ENCODE assay signal across 11 cellular contexts in genomic region chr17:35748323-35748960, GRCh38. TPM values are rescaled to one million over a fixed set of nuclear protein-coding genes. Genes with fewer than 3 reads are reported as not detected.
A peak's percentile ranks its signal among the peaks of the same experiment; 100 is the strongest.
DNase-seq lines count a peak whose midpoint lies in the region; ATAC-seq, FAIRE-seq and TF ChIP-seq lines count a peak whose summit lies in the region.
"Had no signal": no experiment of that assay in that cellular context is flagged by ENCODE, and none has a peak within 500 bp of the region (broad histone marks: within the 10 kb centered on the region; RNA-seq: fewer than 3 reads in every experiment).

No MANE protein-coding gene starts in this region.

- H3K4me1 Mint-ChIP-seq in GM23338: peaks cover 31% of the 10 kb centered on the region

- no peak overlapping the region for H3K4me3 ChIP-seq in GM23338
- H3K4me3 ChIP-seq in bronchial epithelial cell (ENCODE audit: low read depth, low read length): no peak overlapping the region
- H3K4me3 ChIP-seq in WERI-Rb-1 (ENCODE audit: low read depth, low read length): no peak overlapping the region

- H3K79me2 ChIP-seq in GM23338 (replicated peaks; ENCODE audit: insufficient read depth): no peaks in the 10 kb centered on the region

- 0 out of 2 replicates have a peak overlapping the region, but pooled peaks have one; percentile 28 for H2AFZ ChIP-seq in GM23338

- 0 out of 2 replicates have a peak, but pooled peaks cover 2% of the 10 kb centered on the region for H3F3A ChIP-seq in GM23338 (replicated peaks; ENCODE audit: low read depth)

- DNase-seq in GM23338 (ENCODE audit: low spot score) (no peak), M059J (ENCODE audit: low read depth) (peak; percentile 67), bronchial epithelial cell (ENCODE audit: low read depth) (peak; percentile 64), mucosa of gallbladder (ENCODE audit: low spot score) (peak; percentile 44), WERI-Rb-1 (no peak), NCI-H146 treated with DMSO at 0.1 percent for 48 hours (lab: John Stamatoyannopoulos, UW; ENCODE audit: unreplicated experiment) (no peak), NCI-H510A treated with DMSO at 0.1 percent for 48 hours (lab: John Stamatoyannopoulos, UW) (no peak)
- DNase-seq: activated T-cell treated with anti-CD3 and anti-CD28 coated beads, Interleukin-2, amount 50 U/mL, for 4 hours; naive B cell; NCI-H187 treated with DMSO at 0.1 percent for 48 hours had no signal

- no peak for ATAC-seq in GM23338

- no peak overlapping the region for H3K27ac ChIP-seq in GM23338 (ENCODE audit: low read depth)
- H3K27ac ChIP-seq in WERI-Rb-1: no peak overlapping the region

- no peaks in the 10 kb centered on the region for H3K36me3 ChIP-seq in GM23338 (ENCODE audit: insufficient read depth)
- no peaks in the 10 kb centered on the region for H3K36me3 ChIP-seq in bronchial epithelial cell (ENCODE audit: control insufficient read depth, insufficient read depth, low read length)
- H3K36me3 ChIP-seq in WERI-Rb-1: no peaks in the 10 kb centered on the region

- no peak overlapping the region for H3K4me2 ChIP-seq in GM23338

- no peak for FAIRE-seq in bronchial epithelial cell (lab: Jason Lieb, UNC)

- H4K20me1 ChIP-seq in GM23338 (replicated peaks; ENCODE audit: insufficient read depth): no peaks in the 10 kb centered on the region; the same call in 1 of the 2 replicates

- TF ChIP-seq CTCF in GM23338 (conservative IDR thresholded peaks at IDR 0.05; ENCODE audit: low read depth in 2 of 2) (no peak), bronchial epithelial cell (IDR thresholded peaks at IDR 0.05; ENCODE audit: insufficient read depth, low read length, severe bottlenecking) (no peak), WERI-Rb-1 (IDR thresholded peaks at IDR 0.05; ENCODE audit: low read depth, low read length) (no peak)

- H3K36me3 Mint-ChIP-seq in GM23338 (ENCODE audit: low read depth): no peaks in the 10 kb centered on the region
- H3K36me3 Mint-ChIP-seq: naive B cell had no signal

- no peaks in the 10 kb centered on the region for H3K9me2 ChIP-seq in GM23338 (ENCODE audit: insufficient read depth)

- H3K9me3 ChIP-seq in WERI-Rb-1 (ENCODE audit: severe bottlenecking): no peaks in the 10 kb centered on the region

- peaks cover 6% of the 10 kb centered on the region; the same call in 1 of the 2 replicates for H3K4me1 ChIP-seq in GM23338 (ENCODE audit: insufficient read depth)

- H3K4me3 Mint-ChIP-seq in GM23338: no peak overlapping the region
- H3K4me3 Mint-ChIP-seq: activated T-cell treated with anti-CD3 and anti-CD28 coated beads, Interleukin-2, amount 50 U/mL, for 4 hours; dendritic cell treated with granulocyte-macrophage colony-stimulating factor and Interleukin-4, amounts not matched to agents 40 ng/mL and 50 ng/mL, for 4 days; naive B cell had no signal

- H3K9me3 Mint-ChIP-seq in GM23338: no peaks in the 10 kb centered on the region; the same call in 2 of the 3 replicates
- H3K9me3 Mint-ChIP-seq: activated T-cell treated with anti-CD3 and anti-CD28 coated beads, Interleukin-2, amount 50 U/mL, for 4 hours; dendritic cell treated with granulocyte-macrophage colony-stimulating factor and Interleukin-4, amounts not matched to agents 40 ng/mL and 50 ng/mL, for 4 days had no signal

- peaks cover 26% of the 10 kb centered on the region for H3K27me3 ChIP-seq in GM23338 (ENCODE audit: insufficient read depth)
- no peaks in the 10 kb centered on the region for H3K27me3 ChIP-seq in bronchial epithelial cell (ENCODE audit: control insufficient read depth, insufficient read depth, low read length)
- H3K27me3 ChIP-seq in WERI-Rb-1 (ENCODE audit: insufficient read depth, low read depth, severe bottlenecking): no peaks in the 10 kb centered on the region

- peaks cover 34% of the 10 kb centered on the region for H3K27me3 Mint-ChIP-seq in GM23338 (ENCODE audit: insufficient read depth, low read depth, poor library complexity)

- no peak overlapping the region for H3K27ac Mint-ChIP-seq in GM23338
- H3K27ac Mint-ChIP-seq: dendritic cell treated with granulocyte-macrophage colony-stimulating factor and Interleukin-4, amounts not matched to agents 40 ng/mL and 50 ng/mL, for 4 days; naive B cell had no signal

TF ChIP-seq in GM23338, 12 proteins besides CTCF, POLR2A, EP300 and RAD21 (continues in another document):
- TF ChIP-seq ETS1 (IDR thresholded peaks at IDR 0.05) (no peak), EZH2phosphoT487 (IDR thresholded peaks at IDR 0.05; ENCODE audit: unreplicated experiment) (no peak), CREB1 (CRISPR knock-in tag; IDR thresholded peaks at IDR 0.05; ENCODE audit: low read depth) (no peak), POLR2AphosphoS5 (IDR thresholded peaks at IDR 0.05; ENCODE audit: low read depth) (no peak), STAT1 (IDR thresholded peaks at IDR 0.05; ENCODE audit: unreplicated experiment) (no peak)

RNA-seq across cellular contexts. Expression of gene GAS2L2, which starts 4.6 kb away (rescaled TPM):
- not detected in 2 replicates for total RNA-seq in GM23338 (2014; rRNA removed; shearing (Covaris generic))
- 0.06 TPM in 1 of 2 replicates, not detected in the other for polyA plus RNA-seq in GM23338 (2016; fragmentation: Nextera tagmentation; extraction: Ambion mirVana)
- total RNA-seq in M059J (2014; rRNA removed; shearing (Covaris generic)): not detected in 2 replicates
- total RNA-seq in bronchial epithelial cell (under 0.01 TPM in 1 of 2 replicates, not detected in the other), mucosa of gallbladder (not detected)

RNA-seq across cellular contexts. Expression of gene C17orf50, which starts 12.2 kb away (rescaled TPM):
- 1.6 TPM in 1 of 2 replicates, not detected in the other for total RNA-seq in GM23338 (2014; rRNA removed; shearing (Covaris generic))
- polyA plus RNA-seq in GM23338 (2016; fragmentation: Nextera tagmentation; extraction: Ambion mirVana): 0.37 and 0.74 TPM in 2 replicates
- total RNA-seq in M059J (2014; rRNA removed; shearing (Covaris generic)): not detected in 2 replicates
- not detected in 2 replicates for total RNA-seq in bronchial epithelial cell
- not detected for total RNA-seq in mucosa of gallbladder
- total RNA-seq: activated T-cell treated with anti-CD3 and anti-CD28 coated beads, Interleukin-2, amount 50 U/mL, for 4 hours had no signal

RNA-seq across cellular contexts. Expression of gene RASL10B, which starts 17.0 kb away (rescaled TPM):
- 23.1 and 26.2 TPM in 2 replicates for total RNA-seq in GM23338 (2014; rRNA removed; shearing (Covaris generic))
- polyA plus RNA-seq in GM23338 (2016; fragmentation: Nextera tagmentation; extraction: Ambion mirVana): 6.2 and 7.1 TPM in 2 replicates
- total RNA-seq in M059J (2014; rRNA removed; shearing (Covaris generic)): 0.71 and 0.89 TPM in 2 replicates
- 0.51 and 0.53 TPM in 2 replicates for total RNA-seq in bronchial epithelial cell
- 7.9 TPM for total RNA-seq in mucosa of gallbladder

RNA-seq across cellular contexts. Expression of gene MMP28, which starts 47.0 kb away (rescaled TPM):
- not detected in 2 replicates for total RNA-seq in GM23338 (2014; rRNA removed; shearing (Covaris generic))
- polyA plus RNA-seq in GM23338 (2016; fragmentation: Nextera tagmentation; extraction: Ambion mirVana): not detected in 2 replicates
- total RNA-seq in M059J (2014; rRNA removed; shearing (Covaris generic)): 0.17 and 1.2 TPM in 2 replicates
- 18.7 and 42.6 TPM in 2 replicates for total RNA-seq in bronchial epithelial cell
- 32.8 TPM for total RNA-seq in mucosa of gallbladder

Comparison
In these comparisons a context has a peak if more than half of its experiments do, and no peak if none do; other contexts are left out.
1. DNase-seq: peak in M059J (single experiment), bronchial epithelial cell (single experiment) and mucosa of gallbladder (single experiment); none in GM23338 (single experiment), WERI-Rb-1 (single experiment), NCI-H146 treated with DMSO at 0.1 percent for 48 hours (single experiment) and NCI-H510A treated with DMSO at 0.1 percent for 48 hours (single experiment).